Comparison of ENCODE assay signal across 1 cellular context in the genomic region with DNA sequence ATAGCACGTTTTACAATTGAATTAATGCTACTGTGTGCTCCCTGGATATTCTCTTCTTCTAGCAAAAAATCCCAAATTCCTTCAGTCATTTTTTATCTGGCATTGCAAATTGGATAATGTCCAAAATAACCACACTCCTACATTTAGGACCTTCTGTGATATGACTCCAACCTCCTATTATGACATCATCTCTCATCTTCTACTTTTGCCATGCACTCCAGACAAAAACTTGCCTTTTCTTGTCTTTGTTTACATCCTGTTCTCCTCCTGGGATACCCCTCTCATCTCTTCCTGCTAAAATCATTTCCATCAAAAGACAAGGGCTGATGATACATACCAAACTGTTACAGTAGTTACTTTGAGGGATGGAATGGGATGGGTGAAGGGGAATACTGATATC.
TF ChIP-seq lines count a peak whose summit lies in the region.

No MANE protein-coding gene starts in this region.

TF ChIP-seq in HepG2, 621 proteins besides CTCF, POLR2A, EP300 and RAD21:
- TF ChIP-seq, protein P1, sequence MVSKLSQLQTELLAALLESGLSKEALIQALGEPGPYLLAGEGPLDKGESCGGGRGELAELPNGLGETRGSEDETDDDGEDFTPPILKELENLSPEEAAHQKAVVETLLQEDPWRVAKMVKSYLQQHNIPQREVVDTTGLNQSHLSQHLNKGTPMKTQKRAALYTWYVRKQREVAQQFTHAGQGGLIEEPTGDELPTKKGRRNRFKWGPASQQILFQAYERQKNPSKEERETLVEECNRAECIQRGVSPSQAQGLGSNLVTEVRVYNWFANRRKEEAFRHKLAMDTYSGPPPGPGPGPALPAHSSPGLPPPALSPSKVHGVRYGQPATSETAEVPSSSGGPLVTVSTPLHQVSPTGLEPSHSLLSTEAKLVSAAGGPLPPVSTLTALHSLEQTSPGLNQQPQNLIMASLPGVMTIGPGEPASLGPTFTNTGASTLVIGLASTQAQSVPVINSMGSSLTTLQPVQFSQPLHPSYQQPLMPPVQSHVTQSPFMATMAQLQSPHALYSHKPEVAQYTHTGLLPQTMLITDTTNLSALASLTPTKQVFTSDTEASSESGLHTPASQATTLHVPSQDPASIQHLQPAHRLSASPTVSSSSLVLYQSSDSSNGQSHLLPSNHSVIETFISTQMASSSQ (IDR thresholded peaks at IDR 0.05; ENCODE audit: low read depth), result no peak
- TF ChIP-seq, protein P1 (CRISPR knock-in tag; IDR thresholded peaks at IDR 0.05; ENCODE audit: borderline replicate concordance), result no peak
- TF ChIP-seq ZEB1 (IDR thresholded peaks at IDR 0.05; ENCODE audit: insufficient replicate concordance, low read depth) (no peak), ATF7 (IDR thresholded peaks at IDR 0.05) (peak; percentile 89), ATF7 (CRISPR knock-in tag; IDR thresholded peaks at IDR 0.05) (no peak)
- TF ChIP-seq, protein P2, sequence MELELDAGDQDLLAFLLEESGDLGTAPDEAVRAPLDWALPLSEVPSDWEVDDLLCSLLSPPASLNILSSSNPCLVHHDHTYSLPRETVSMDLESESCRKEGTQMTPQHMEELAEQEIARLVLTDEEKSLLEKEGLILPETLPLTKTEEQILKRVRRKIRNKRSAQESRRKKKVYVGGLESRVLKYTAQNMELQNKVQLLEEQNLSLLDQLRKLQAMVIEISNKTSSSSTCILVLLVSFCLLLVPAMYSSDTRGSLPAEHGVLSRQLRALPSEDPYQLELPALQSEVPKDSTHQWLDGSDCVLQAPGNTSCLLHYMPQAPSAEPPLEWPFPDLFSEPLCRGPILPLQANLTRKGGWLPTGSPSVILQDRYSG (CRISPR knock-in tag; IDR thresholded peaks at IDR 0.05), result no peak
